In genomic region chr5:56264417-56265025, GRCh38 we compare ENCODE assay signal across 9 cellular contexts. TPM values are rescaled to one million over a fixed set of nuclear protein-coding genes. Genes with fewer than 3 reads are reported as not detected.
DNase-seq lines count a peak whose midpoint lies in the region; ATAC-seq and TF ChIP-seq lines count a peak whose summit lies in the region.
"Had no signal": no experiment of that assay in that cellular context is flagged by ENCODE, and none has a peak within 500 bp of the region (broad histone marks: within the 10 kb centered on the region; RNA-seq: fewer than 3 reads in every experiment).

No MANE protein-coding gene starts in this region.

- intact Hi-C loops in OCI-LY7 (cut with micrococcal nuclease; ENCODE audit: unreplicated experiment): no loop called here
- intact Hi-C loops in dorsolateral prefrontal cortex (cut with DNase I): no loop called here

- H3K9me2 ChIP-seq in GM23248 (ENCODE audit: insufficient read depth): no peaks in the 10 kb centered on the region
- no peaks in the 10 kb centered on the region for H3K9me2 ChIP-seq in OCI-LY7 (ENCODE audit: insufficient read depth, low read length)

- H3K27ac ChIP-seq in GM23248 (no peak overlapping the region), OCI-LY7 (ENCODE audit: low read depth, low read length, poor library complexity, severe bottlenecking) (no peak overlapping the region), dorsolateral prefrontal cortex (no peak overlapping the region), mesendoderm (ENCODE audit: low read depth, low read length) (no peak overlapping the region)

- H2BK5ac ChIP-seq in mesendoderm (ENCODE audit: low read length): no peak overlapping the region

- H3K27me3 ChIP-seq in GM23248 (replicated peaks; ENCODE audit: insufficient read depth): no peaks in the 10 kb centered on the region
- peaks cover 0 to 5% (median 0%) of the 10 kb centered on the region in 45 donors for H3K27me3 ChIP-seq in dorsolateral prefrontal cortex
- H3K27me3 ChIP-seq in mesendoderm (ENCODE audit: insufficient read depth, low read length, poor library complexity): no peaks in the 10 kb centered on the region

- H4K5ac ChIP-seq in mesendoderm (ENCODE audit: low read length): no peak overlapping the region

- in situ Hi-C loops in GM23248 (cut with MboI): loop anchor here (25.0 kb wide), 1 partner anchor 948 kb away; no protein-coding TSS in a partner anchor

- no peak overlapping the region for H2BK120ac ChIP-seq in mesendoderm (ENCODE audit: low read depth, low read length)

- no peaks in the 10 kb centered on the region for H3K79me2 ChIP-seq in GM23248 (ENCODE audit: insufficient read depth)
- no peaks in the 10 kb centered on the region for H3K79me2 ChIP-seq in OCI-LY7 (ENCODE audit: insufficient read depth, low read depth, low read length)
- H3K79me2 ChIP-seq in mesendoderm (ENCODE audit: control insufficient read depth, insufficient read depth, low read length): no peaks in the 10 kb centered on the region

- peak; percentile 79 for TF ChIP-seq CTCF in OCI-LY7 (conservative IDR thresholded peaks at IDR 0.05; ENCODE audit: low read length)
- peak in 54 of 56 donors; percentile 33 to 69 (median 52) for TF ChIP-seq CTCF in dorsolateral prefrontal cortex (IDR thresholded peaks at IDR 0.05 in 54 of 56, conservative IDR thresholded peaks at IDR 0.05 in 2 of 56; ENCODE audit: low read depth in 1 of 56, partially characterized antibody in 56 of 56)

- H3K4me1 ChIP-seq in GM23248 (ENCODE audit: insufficient read depth) (peaks cover 11% of the 10 kb centered on the region), OCI-LY7 (ENCODE audit: insufficient read depth, low read length, poor library complexity, severe bottlenecking) (no peaks in the 10 kb centered on the region), mesendoderm (ENCODE audit: control insufficient read depth, low read depth, low read length) (peaks cover 1% of the 10 kb centered on the region)

- H3K4me3 ChIP-seq in GM23248 (no peak overlapping the region), OCI-LY7 (ENCODE audit: low read depth, low read length, poor library complexity, severe bottlenecking) (no peak overlapping the region), dorsolateral prefrontal cortex (no peak overlapping the region), mesendoderm (ENCODE audit: low read length) (no peak overlapping the region)

- ATAC-seq in GM18502 (IDR thresholded peaks at IDR 0.05; ENCODE audit: poor library complexity, unreplicated experiment) (no peak), GM21825 (IDR thresholded peaks at IDR 0.05; ENCODE audit: unreplicated experiment) (no peak)

- no peak overlapping the region for H3K4ac ChIP-seq in mesendoderm (ENCODE audit: low read depth, low read length)

- no peak overlapping the region for H4K8ac ChIP-seq in mesendoderm (ENCODE audit: low read depth, low read length)

- no TSS peak for BruUV-seq in OCI-LY7 (replicated peaks; lab: Mats Ljungman, UMichigan)

- H3K9me3 ChIP-seq in GM23248 (ENCODE audit: low read depth) (no peaks in the 10 kb centered on the region), OCI-LY7 (ENCODE audit: low read length) (no peaks in the 10 kb centered on the region)

- DNase-seq in COLO668 (lab: John Stamatoyannopoulos, UW; ENCODE audit: unreplicated experiment): peak; percentile 13
- peak; percentile 80 for DNase-seq in GM23248
- DNase-seq in OCI-LY7 (ENCODE audit: low spot score): peak; percentile 52
- DNase-seq in dorsolateral prefrontal cortex: peak in 2 of 10 donors; percentile 6 to 17
- peak; percentile 94 for DNase-seq in mesendoderm
- no peak for DNase-seq in GM19240 (ENCODE audit: insufficient read length, low spot score)
- DNase-seq: natural killer cell had no signal

- no peak overlapping the region for H3K56ac ChIP-seq in mesendoderm (ENCODE audit: low read length)

- H3K18ac ChIP-seq in mesendoderm (ENCODE audit: low read length): no peak overlapping the region

- H3K9ac ChIP-seq in GM23248: no peak overlapping the region
- no peak overlapping the region for H3K9ac ChIP-seq in mesendoderm (ENCODE audit: low read length)

- H3F3A ChIP-seq in GM23248 (ENCODE audit: insufficient read depth): peaks cover 8% of the 10 kb centered on the region; the same call in 1 of the 2 replicates

- H4K20me1 ChIP-seq in GM23248 (ENCODE audit: insufficient read depth) (no peaks in the 10 kb centered on the region), OCI-LY7 (ENCODE audit: insufficient read depth, low read length) (no peaks in the 10 kb centered on the region)

- WGBS in GM23248 (ENCODE audit: low coverage in 1 of 2, low lambda C conversion rate in 2 of 2, missing lambda C conversion rate in 2 of 2), 2 experiments: 70 to 77% methylated on average over 5 of the region's 5 CpGs
- no CpG with 5 or more reads among the region's 5 CpGs for WGBS in mesendoderm (ENCODE audit: extremely low coverage, insufficient coverage, low lambda C conversion rate)

- H2AFZ ChIP-seq in GM23248: no peak overlapping the region
- no peak overlapping the region for H2AFZ ChIP-seq in OCI-LY7 (ENCODE audit: low read length)

- H3K4me2 ChIP-seq in GM23248 (ENCODE audit: unreplicated experiment) (no peak overlapping the region), OCI-LY7 (ENCODE audit: low read length) (no peak overlapping the region), mesendoderm (ENCODE audit: low read length) (no peak overlapping the region)

- H3K36me3 ChIP-seq in GM23248 (ENCODE audit: low read depth) (no peaks in the 10 kb centered on the region), OCI-LY7 (ENCODE audit: insufficient read depth, low read length) (no peaks in the 10 kb centered on the region), mesendoderm (ENCODE audit: control insufficient read depth, insufficient read depth, low read length) (no peaks in the 10 kb centered on the region)

- no peaks in the 10 kb centered on the region for H3K79me1 ChIP-seq in mesendoderm (ENCODE audit: low read length)

- CTCF ChIA-PET in OCI-LY7 (lab: Charles Lee; ENCODE audit: unreplicated experiment): interaction anchor here (0.7 kb wide), 1 partner anchor 15 kb away, joined by 3 read pairs; no protein-coding TSS in a partner anchor

- POLR2A ChIA-PET in OCI-LY7 (lab: Charles Lee): no interaction called here

- no peak overlapping the region for H2AK5ac ChIP-seq in mesendoderm (ENCODE audit: low read length)

- H2BK15ac ChIP-seq in mesendoderm (replicated peaks; ENCODE audit: low read depth): no peak overlapping the region

- H3K23ac ChIP-seq in mesendoderm (ENCODE audit: low read length): no peak overlapping the region

RNA-seq across cellular contexts. Expression of gene ANKRD55, which starts 31.4 kb away (rescaled TPM):
- total RNA-seq in GM23248 (2014; rRNA removed; shearing (Covaris generic)): not detected in 2 replicates
- polyA plus RNA-seq in GM23248 (2016; fragmentation: Nextera tagmentation; extraction: Ambion mirVana): not detected in 2 replicates
- total RNA-seq in OCI-LY7 (2014; rRNA removed; shearing (Covaris generic)): not detected in 2 replicates
- total RNA-seq in OCI-LY7 (2022) (not detected in 2 replicates), dorsolateral prefrontal cortex (10 to 100 TPM in 6 of 120 experiments, 1 to 10 TPM in 110, under 1 TPM in 4; 0.59 to 12.0 (median 4.0) TPM)
- 0.10 TPM for polyA plus RNA-seq in mesendoderm (2013, experiment 1 of 2)
- polyA plus RNA-seq in mesendoderm (2013, experiment 2 of 2): 0.08 TPM
